25 cellular contexts compared by ENCODE assay signal in the genomic region with DNA sequence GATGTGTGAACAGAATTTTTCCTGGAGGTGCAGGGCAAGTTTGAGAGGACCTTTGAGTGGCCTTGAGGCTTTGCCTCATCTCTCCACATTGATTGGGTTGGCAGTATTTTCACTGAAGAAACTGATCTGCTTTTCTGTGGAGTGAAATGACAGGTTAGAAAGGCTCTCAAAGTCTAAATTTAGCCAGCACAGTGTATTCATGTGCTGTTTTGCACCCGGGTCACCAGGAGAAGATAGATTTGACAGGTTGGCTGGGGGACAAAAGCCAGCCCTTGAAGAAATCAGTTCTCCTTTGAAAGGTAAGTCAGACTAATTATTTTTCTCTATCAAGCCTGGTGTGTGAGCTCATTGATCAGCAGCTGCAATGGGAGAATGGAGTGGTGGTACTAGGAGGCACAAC.
DNase-seq lines count a peak whose midpoint lies in the region; ATAC-seq, FAIRE-seq and TF ChIP-seq lines count a peak whose summit lies in the region.
"Had no signal": no experiment of that assay in that cellular context is flagged by ENCODE, and none has a peak within 500 bp of the region (broad histone marks: within the 10 kb centered on the region; RNA-seq: fewer than 3 reads in every experiment).

No MANE protein-coding gene starts in this region.

- H2AFZ ChIP-seq in HepG2 (ENCODE audit: low read length), result no peak overlapping the region

- WGBS in right lobe of liver (ENCODE audit: insufficient coverage, low coverage, low lambda C conversion rate, missing lambda C conversion rate), result 50% methylated on average over 1 of the region's 1 CpG
- 100% methylated on average over 1 of the region's 1 CpG for WGBS in HepG2 (ENCODE audit: low lambda C conversion rate)
- 4 to 16% methylated on average over 1 of the region's 1 CpG for WGBS in pancreas, 2 donors

- TF ChIP-seq CTCF in right lobe of liver (IDR thresholded peaks at IDR 0.05) (no peak), HepG2 (CRISPR knock-in tag; IDR thresholded peaks at IDR 0.05) (no peak), pancreas (IDR thresholded peaks at IDR 0.05) (no peak)

- H3K36me3 ChIP-seq in right lobe of liver (no peaks in the 10 kb centered on the region), HepG2 (replicated peaks in 1 of 2; ENCODE audit: control insufficient read depth in 1 of 2, insufficient read depth in 2 of 2, low read length in 2 of 2) (no peaks in the 10 kb centered on the region; a peak in 1 of 5 replicates), pancreas (no peaks in the 10 kb centered on the region)

- H3K4me3 ChIP-seq in right lobe of liver (no peak overlapping the region), HepG2 (replicated peaks in 1 of 3; ENCODE audit: insufficient read depth in 1 of 3, low read depth in 2 of 3, low read length in 3 of 3) (no peak overlapping the region), pancreas (no peak overlapping the region)

- CTCF ChIA-PET in HepG2 (lab: Yijun Ruan, JAX; ENCODE audit: low intra/inter-chr PET ratio, low total read pairs), result no interaction called here

- H3K9me3 ChIP-seq in right lobe of liver (no peaks in the 10 kb centered on the region), HepG2 (ENCODE audit: low read length) (no peaks in the 10 kb centered on the region), pancreas (no peaks in the 10 kb centered on the region)

- POLR2A ChIA-PET in HepG2 (lab: Yijun Ruan, JAX), result interaction anchor here (2.3 kb wide), 1 partner anchor 14 kb away, joined by 8 read pairs; no protein-coding TSS in a partner anchor

- H3K4me2 ChIP-seq in HepG2 (ENCODE audit: low read depth, low read length), result no peak overlapping the region
- H3K4me2 ChIP-seq: KMS-11 had no signal

- TF ChIP-seq EP300 in HepG2 (IDR thresholded peaks at IDR 0.05; ENCODE audit: low read depth in 2 of 2, low read length in 2 of 2) (no peak), HepG2 (CRISPR knock-in tag; IDR thresholded peaks at IDR 0.05; ENCODE audit: borderline replicate concordance) (no peak)

- H3K4me1 ChIP-seq in right lobe of liver (peaks cover 0 to 42% (median 21%) of the 10 kb centered on the region in 4 donors), HepG2 (ENCODE audit: insufficient read depth, low read length) (peaks cover 88% of the 10 kb centered on the region), pancreas (peaks cover 54 to 73% (median 63%) of the 10 kb centered on the region in 3 donors)

- H3K27me3 ChIP-seq in right lobe of liver (no peaks in the 10 kb centered on the region), HepG2 (ENCODE audit: control insufficient read depth in 1 of 2, insufficient read depth in 2 of 2, low read length in 2 of 2) (no peaks in the 10 kb centered on the region), pancreas (no peaks in the 10 kb centered on the region)

- no peak for TF ChIP-seq POLR2A in right lobe of liver (IDR thresholded peaks at IDR 0.05)
- TF ChIP-seq POLR2A in HepG2 (IDR thresholded peaks at IDR 0.05; ENCODE audit: insufficient read depth in 1 of 2, low read depth in 2 of 2, low read length in 2 of 2), result no peak

- no peaks in the 10 kb centered on the region for H4K20me1 ChIP-seq in HepG2 (ENCODE audit: insufficient read depth, low read length)

- H3K27ac ChIP-seq in right lobe of liver (peak overlapping the region in 2 of 3 donors; percentile 58 to 74), HepG2 (ENCODE audit: extremely low read length, insufficient read depth, low read length) (no peak overlapping the region), pancreas (peak overlapping the region in 3 of 4 donors; percentile 48 to 77 (median 48))
- H3K27ac ChIP-seq: KMS-11 had no signal

- BruUV-seq in HepG2 (replicated peaks; lab: Mats Ljungman, UMichigan), result no TSS peak

- TF ChIP-seq RAD21 in HepG2 (CRISPR knock-in tag; IDR thresholded peaks at IDR 0.05), result no peak

- intact Hi-C loops in right lobe of liver (cut with DNase I), result no loop called here
- intact Hi-C loops in HepG2 (cut with micrococcal nuclease; ENCODE audit: unreplicated experiment), result no loop called here
- intact Hi-C loops in cardiac septum (cut with DNase I), result no loop called here
- intact Hi-C loops in pancreas (cut with DNase I), result no loop called here

- no peak for DNase-seq in right lobe of liver
- DNase-seq in HepG2 (ENCODE audit: low spot score), result no peak
- DNase-seq in cardiac septum (ENCODE audit: low spot score), result peak; percentile 31
- peak in 3 of 6 donors; percentile 29 to 45 (median 36) for DNase-seq in pancreas
- no peak for DNase-seq in DMS 273 (lab: John Stamatoyannopoulos, UW; ENCODE audit: unreplicated experiment)
- no peak for DNase-seq in activated CD4-positive, alpha-beta T cell treated with anti-CD3 and anti-CD28 coated beads, Interleukin-2, amount 50 U/mL, for 1 hour
- no peak for DNase-seq in NCI-H1048 (lab: John Stamatoyannopoulos, UW)
- DNase-seq: CD4-positive, CD25-positive, alpha-beta regulatory T cell; DMS79; IMR-90; NCI-H1105; NCI-H146; NCI-H2029; NCI-H2227 treated with DMSO at 0.1 percent for 48 hours; NCI-H510A; NCI-H774; OCI-M1 had no signal

- H3K9ac ChIP-seq in HepG2 (ENCODE audit: insufficient read depth, low read depth, low read length), result no peak overlapping the region
- H3K9ac ChIP-seq: KMS-11 had no signal

- FAIRE-seq in HepG2 (lab: Jason Lieb, UNC) (no peak), pancreas (lab: Jason Lieb, UNC) (no peak)
- FAIRE-seq: A204.1, GM12892, H1, HTR-8/SVneo, RCC 7860 had no signal

- H3K79me2 ChIP-seq in HepG2 (ENCODE audit: insufficient read depth, low read length), result peaks cover 32% of the 10 kb centered on the region

- ATAC-seq in right lobe of liver, result no peak
- ATAC-seq in HepG2, result no peak
- peak in 2 of 4 donors; percentile 23 to 44 for ATAC-seq in pancreas
- no peak for ATAC-seq in GM21360 (IDR thresholded peaks at IDR 0.05; ENCODE audit: unreplicated experiment)
- ATAC-seq: HCT116 had no signal

- in situ Hi-C loops in HepG2 (cut with HindIII; ENCODE audit: extremely low pct_ligation_motif_present, low pct_unique_long_range_greater_than_20kb), result no loop called here

TF ChIP-seq in HepG2, 621 proteins besides CTCF, POLR2A, EP300 and RAD21 (continues in another document):
- TF ChIP-seq FOXK2 (IDR thresholded peaks at IDR 0.05) (no peak), ZNF761 (CRISPR knock-in tag; conservative IDR thresholded peaks at IDR 0.05) (no peak), RFXAP (CRISPR knock-in tag; IDR thresholded peaks at IDR 0.05; ENCODE audit: borderline replicate concordance) (no peak), CEBPG (CRISPR knock-in tag; IDR thresholded peaks at IDR 0.05) (no peak), NFE2L1 (CRISPR knock-in tag; IDR thresholded peaks at IDR 0.05; ENCODE audit: borderline replicate concordance) (no peak), NR2F2 (IDR thresholded peaks at IDR 0.05; ENCODE audit: borderline replicate concordance, low read depth) (no peak), TOPORS (CRISPR knock-in tag; IDR thresholded peaks at IDR 0.05) (no peak)
- TF ChIP-seq, protein P1, sequence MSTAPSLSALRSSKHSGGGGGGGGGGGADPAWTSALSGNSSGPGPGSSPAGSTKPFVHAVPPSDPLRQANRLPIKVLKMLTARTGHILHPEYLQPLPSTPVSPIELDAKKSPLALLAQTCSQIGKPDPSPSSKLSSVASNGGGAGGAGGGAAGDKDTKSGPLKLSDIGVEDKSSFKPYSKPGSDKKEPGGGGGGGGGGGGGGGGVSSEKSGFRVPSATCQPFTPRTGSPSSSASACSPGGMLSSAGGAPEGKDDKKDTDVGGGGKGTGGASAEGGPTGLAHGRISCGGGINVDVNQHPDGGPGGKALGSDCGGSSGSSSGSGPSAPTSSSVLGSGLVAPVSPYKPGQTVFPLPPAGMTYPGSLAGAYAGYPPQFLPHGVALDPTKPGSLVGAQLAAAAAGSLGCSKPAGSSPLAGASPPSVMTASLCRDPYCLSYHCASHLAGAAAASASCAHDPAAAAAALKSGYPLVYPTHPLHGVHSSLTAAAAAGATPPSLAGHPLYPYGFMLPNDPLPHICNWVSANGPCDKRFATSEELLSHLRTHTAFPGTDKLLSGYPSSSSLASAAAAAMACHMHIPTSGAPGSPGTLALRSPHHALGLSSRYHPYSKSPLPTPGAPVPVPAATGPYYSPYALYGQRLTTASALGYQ (CRISPR knock-in tag; IDR thresholded peaks at IDR 0.05), result no peak
- TF ChIP-seq, protein P2, sequence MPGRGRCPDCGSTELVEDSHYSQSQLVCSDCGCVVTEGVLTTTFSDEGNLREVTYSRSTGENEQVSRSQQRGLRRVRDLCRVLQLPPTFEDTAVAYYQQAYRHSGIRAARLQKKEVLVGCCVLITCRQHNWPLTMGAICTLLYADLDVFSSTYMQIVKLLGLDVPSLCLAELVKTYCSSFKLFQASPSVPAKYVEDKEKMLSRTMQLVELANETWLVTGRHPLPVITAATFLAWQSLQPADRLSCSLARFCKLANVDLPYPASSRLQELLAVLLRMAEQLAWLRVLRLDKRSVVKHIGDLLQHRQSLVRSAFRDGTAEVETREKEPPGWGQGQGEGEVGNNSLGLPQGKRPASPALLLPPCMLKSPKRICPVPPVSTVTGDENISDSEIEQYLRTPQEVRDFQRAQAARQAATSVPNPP (CRISPR knock-in tag; IDR thresholded peaks at IDR 0.05), result no peak
- TF ChIP-seq, protein P3, sequence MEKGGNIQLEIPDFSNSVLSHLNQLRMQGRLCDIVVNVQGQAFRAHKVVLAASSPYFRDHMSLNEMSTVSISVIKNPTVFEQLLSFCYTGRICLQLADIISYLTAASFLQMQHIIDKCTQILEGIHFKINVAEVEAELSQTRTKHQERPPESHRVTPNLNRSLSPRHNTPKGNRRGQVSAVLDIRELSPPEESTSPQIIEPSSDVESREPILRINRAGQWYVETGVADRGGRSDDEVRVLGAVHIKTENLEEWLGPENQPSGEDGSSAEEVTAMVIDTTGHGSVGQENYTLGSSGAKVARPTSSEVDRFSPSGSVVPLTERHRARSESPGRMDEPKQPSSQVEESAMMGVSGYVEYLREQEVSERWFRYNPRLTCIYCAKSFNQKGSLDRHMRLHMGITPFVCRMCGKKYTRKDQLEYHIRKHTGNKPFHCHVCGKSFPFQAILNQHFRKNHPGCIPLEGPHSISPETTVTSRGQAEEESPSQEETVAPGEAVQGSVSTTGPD (CRISPR knock-in tag; IDR thresholded peaks at IDR 0.05), result no peak
